In the genomic region with DNA sequence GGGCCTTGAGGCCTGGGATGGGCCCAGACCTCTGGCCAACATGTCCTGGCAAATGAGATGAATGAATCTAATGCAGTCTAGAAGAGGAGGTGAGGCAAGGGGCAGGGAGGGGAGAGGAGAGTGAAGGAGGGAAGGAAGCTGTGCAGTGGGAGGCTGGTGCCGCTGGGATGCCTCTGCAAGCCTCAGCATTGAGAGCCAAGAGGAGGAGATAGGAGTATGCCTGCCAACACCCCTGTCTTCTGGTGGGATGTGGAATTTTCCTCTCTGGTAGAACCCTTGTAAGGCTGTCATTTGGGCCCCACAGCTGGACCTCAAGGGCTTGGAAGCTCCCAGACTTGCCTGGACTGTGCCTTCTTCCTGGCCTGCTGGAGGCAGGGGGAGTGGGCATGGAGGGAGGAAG, we compare ENCODE assay signal across 2 cellular contexts.
TF ChIP-seq lines count a peak whose summit lies in the region.

No MANE protein-coding gene starts in this region.

TF ChIP-seq in A549, 52 proteins besides CTCF, POLR2A, EP300 and RAD21:
- TF ChIP-seq POLR2AphosphoS2 (conservative IDR thresholded peaks at IDR 0.05; ENCODE audit: low read length) = no peak
- TF ChIP-seq SREBF2 (IDR thresholded peaks at IDR 0.05) = no peak
- TF ChIP-seq, protein P1, sequence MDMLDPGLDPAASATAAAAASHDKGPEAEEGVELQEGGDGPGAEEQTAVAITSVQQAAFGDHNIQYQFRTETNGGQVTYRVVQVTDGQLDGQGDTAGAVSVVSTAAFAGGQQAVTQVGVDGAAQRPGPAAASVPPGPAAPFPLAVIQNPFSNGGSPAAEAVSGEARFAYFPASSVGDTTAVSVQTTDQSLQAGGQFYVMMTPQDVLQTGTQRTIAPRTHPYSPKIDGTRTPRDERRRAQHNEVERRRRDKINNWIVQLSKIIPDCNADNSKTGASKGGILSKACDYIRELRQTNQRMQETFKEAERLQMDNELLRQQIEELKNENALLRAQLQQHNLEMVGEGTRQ (IDR thresholded peaks at IDR 0.05) = no peak
- TF ChIP-seq FOXS1 (CRISPR knock-in tag; IDR thresholded peaks at IDR 0.05) = no peak
- TF ChIP-seq HOXB13 (CRISPR knock-in tag; IDR thresholded peaks at IDR 0.05; ENCODE audit: low read depth) = no peak
- no peak for TF ChIP-seq HEYL (CRISPR knock-in tag; IDR thresholded peaks at IDR 0.05)
- no peak for TF ChIP-seq ZFP36 (IDR thresholded peaks at IDR 0.05; ENCODE audit: borderline replicate concordance, partially characterized antibody)
- TF ChIP-seq CBX8 (IDR thresholded peaks at IDR 0.05) = no peak
- no peak for TF ChIP-seq JUNB (IDR thresholded peaks at IDR 0.05)
- TF ChIP-seq KDM1A (IDR thresholded peaks at IDR 0.05; ENCODE audit: low read depth) = no peak
- TF ChIP-seq, protein P2, sequence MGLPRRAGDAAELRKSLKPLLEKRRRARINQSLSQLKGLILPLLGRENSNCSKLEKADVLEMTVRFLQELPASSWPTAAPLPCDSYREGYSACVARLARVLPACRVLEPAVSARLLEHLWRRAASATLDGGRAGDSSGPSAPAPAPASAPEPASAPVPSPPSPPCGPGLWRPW (IDR thresholded peaks at IDR 0.05) = no peak
- no peak for TF ChIP-seq CBX2 (IDR thresholded peaks at IDR 0.05; ENCODE audit: borderline replicate concordance, low read depth)
- TF ChIP-seq JUN (IDR thresholded peaks at IDR 0.05) = no peak
- TF ChIP-seq MYC (IDR thresholded peaks at IDR 0.05; ENCODE audit: borderline replicate concordance, low read length) = no peak
- TF ChIP-seq MAFK (IDR thresholded peaks at IDR 0.05; ENCODE audit: partially characterized antibody) = no peak
- no peak for TF ChIP-seq NFE2L2 (conservative IDR thresholded peaks at IDR 0.05; ENCODE audit: low read length)
- TF ChIP-seq, protein P3, sequence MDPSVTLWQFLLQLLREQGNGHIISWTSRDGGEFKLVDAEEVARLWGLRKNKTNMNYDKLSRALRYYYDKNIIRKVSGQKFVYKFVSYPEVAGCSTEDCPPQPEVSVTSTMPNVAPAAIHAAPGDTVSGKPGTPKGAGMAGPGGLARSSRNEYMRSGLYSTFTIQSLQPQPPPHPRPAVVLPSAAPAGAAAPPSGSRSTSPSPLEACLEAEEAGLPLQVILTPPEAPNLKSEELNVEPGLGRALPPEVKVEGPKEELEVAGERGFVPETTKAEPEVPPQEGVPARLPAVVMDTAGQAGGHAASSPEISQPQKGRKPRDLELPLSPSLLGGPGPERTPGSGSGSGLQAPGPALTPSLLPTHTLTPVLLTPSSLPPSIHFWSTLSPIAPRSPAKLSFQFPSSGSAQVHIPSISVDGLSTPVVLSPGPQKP (IDR thresholded peaks at IDR 0.05; ENCODE audit: low read depth, low read length) = no peak
- TF ChIP-seq, protein P4, sequence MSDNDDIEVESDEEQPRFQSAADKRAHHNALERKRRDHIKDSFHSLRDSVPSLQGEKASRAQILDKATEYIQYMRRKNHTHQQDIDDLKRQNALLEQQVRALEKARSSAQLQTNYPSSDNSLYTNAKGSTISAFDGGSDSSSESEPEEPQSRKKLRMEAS (IDR thresholded peaks at IDR 0.05) = no peak
- TF ChIP-seq NR3C1 (IDR thresholded peaks at IDR 0.05) = no peak

TF ChIP-seq in H1, 55 proteins besides CTCF, POLR2A, EP300 and RAD21:
- TF ChIP-seq PHF8 (conservative IDR thresholded peaks at IDR 0.05; ENCODE audit: low read depth, low read length) (no peak), EGR1 (IDR thresholded peaks at IDR 0.05; ENCODE audit: borderline replicate concordance, low read depth, low read length) (no peak)
TF ChIP-seq in H1: peak in this region for 0.
